In genomic region chr2:171166328-171166983, GRCh38 we compare ENCODE assay signal across 3 cellular contexts.
A peak's percentile ranks its signal among the peaks of the same experiment; 100 is the strongest.
TF ChIP-seq lines count a peak whose summit lies in the region.

No MANE protein-coding gene starts in this region.

TF ChIP-seq in IMR-90, 13 proteins besides CTCF, POLR2A, EP300 and RAD21:
- TF ChIP-seq SMC3 (IDR thresholded peaks at IDR 0.05; ENCODE audit: low read depth, low read length) (no peak), RCOR1 (IDR thresholded peaks at IDR 0.05; ENCODE audit: insufficient replicate concordance, low read length) (no peak), ELK1 (IDR thresholded peaks at IDR 0.05; ENCODE audit: borderline replicate concordance, low read depth, low read length) (no peak), CHD1 (IDR thresholded peaks at IDR 0.05; ENCODE audit: low read depth, low read length) (no peak), FOS (IDR thresholded peaks at IDR 0.05; ENCODE audit: low read depth, low read length) (no peak), MAZ (IDR thresholded peaks at IDR 0.05; ENCODE audit: borderline replicate concordance, low read depth, low read length) (no peak), NFE2L2 (IDR thresholded peaks at IDR 0.05; ENCODE audit: low read depth, low read length) (no peak), MXI1 (IDR thresholded peaks at IDR 0.05; ENCODE audit: borderline replicate concordance, low read depth, low read length) (no peak), CEBPB (IDR thresholded peaks at IDR 0.05; ENCODE audit: low read depth, low read length) (no peak), MAFK (IDR thresholded peaks at IDR 0.05; ENCODE audit: low read depth, low read length) (no peak), BHLHE40 (IDR thresholded peaks at IDR 0.05; ENCODE audit: low read depth, low read length) (no peak), USF2 (IDR thresholded peaks at IDR 0.05; ENCODE audit: low read depth, low read length) (no peak), RFX5 (IDR thresholded peaks at IDR 0.05; ENCODE audit: low read depth, low read length) (no peak)
TF ChIP-seq in IMR-90: peak in this region for 0.

TF ChIP-seq in K562, 482 proteins besides CTCF, POLR2A, EP300 and RAD21:
- no peak for TF ChIP-seq DLX4 (CRISPR knock-in tag; IDR thresholded peaks at IDR 0.05)
- no peak for TF ChIP-seq STAT5B (CRISPR knock-in tag; IDR thresholded peaks at IDR 0.05)
- TF ChIP-seq THAP12 (CRISPR knock-in tag; IDR thresholded peaks at IDR 0.05), result no peak
- TF ChIP-seq CGGBP1 (CRISPR knock-in tag; IDR thresholded peaks at IDR 0.05), result no peak
- TF ChIP-seq ZNF655 (CRISPR knock-in tag; IDR thresholded peaks at IDR 0.05), result no peak
- TF ChIP-seq MIER1 (IDR thresholded peaks at IDR 0.05; ENCODE audit: low read depth), result no peak
- TF ChIP-seq COPS2 (conservative IDR thresholded peaks at IDR 0.05), result no peak
- TF ChIP-seq HOXB6 (CRISPR knock-in tag; IDR thresholded peaks at IDR 0.05; ENCODE audit: borderline replicate concordance), result no peak
- TF ChIP-seq ZNF408 (CRISPR knock-in tag; IDR thresholded peaks at IDR 0.05; ENCODE audit: low read depth), result no peak
- TF ChIP-seq DNMT1 (IDR thresholded peaks at IDR 0.05), result no peak
- no peak for TF ChIP-seq HIVEP1 (CRISPR knock-in tag; IDR thresholded peaks at IDR 0.05)
- no peak for TF ChIP-seq CBX1 (IDR thresholded peaks at IDR 0.05; ENCODE audit: low read depth)
- no peak for TF ChIP-seq TRIM28 (IDR thresholded peaks at IDR 0.05)
- TF ChIP-seq ILF3 (IDR thresholded peaks at IDR 0.05; ENCODE audit: borderline replicate concordance), result no peak
- TF ChIP-seq HNRNPUL1 (IDR thresholded peaks at IDR 0.05; ENCODE audit: low read length), result no peak
- TF ChIP-seq PKNOX1 (IDR thresholded peaks at IDR 0.05), result no peak
- no peak for TF ChIP-seq PHF8 (IDR thresholded peaks at IDR 0.05; ENCODE audit: borderline replicate concordance, low read length)
- no peak for TF ChIP-seq POLR2B (IDR thresholded peaks at IDR 0.05; ENCODE audit: low read depth, partially characterized antibody)
- TF ChIP-seq POLR2AphosphoS2 (IDR thresholded peaks at IDR 0.05; ENCODE audit: low read length), result no peak
- no peak for TF ChIP-seq CHD1 (IDR thresholded peaks at IDR 0.05; ENCODE audit: low read length)

TF ChIP-seq in liver, 16 proteins besides CTCF, POLR2A, EP300 and RAD21:
- TF ChIP-seq REST (IDR thresholded peaks at IDR 0.05) (peak; percentile 18), JUND (IDR thresholded peaks at IDR 0.05) (peak in 1 of 2 donors; percentile 40), HNF4G (IDR thresholded peaks at IDR 0.05) (peak; percentile 23), SP1 (IDR thresholded peaks at IDR 0.05) (no peak), TAF1 (conservative IDR thresholded peaks at IDR 0.05) (no peak), ATF3 (IDR thresholded peaks at IDR 0.05) (no peak), YY1 (IDR thresholded peaks at IDR 0.05) (peak; percentile 55), EGR1 (IDR thresholded peaks at IDR 0.05; ENCODE audit: low read depth in 2 of 2) (no peak), RXRA (IDR thresholded peaks at IDR 0.05) (peak; percentile 89 to 92), HNF4A (conservative IDR thresholded peaks at IDR 0.05) (peak; percentile 30 to 56)
